Comparison of ENCODE assay signal across 24 cellular contexts in the genomic region with DNA sequence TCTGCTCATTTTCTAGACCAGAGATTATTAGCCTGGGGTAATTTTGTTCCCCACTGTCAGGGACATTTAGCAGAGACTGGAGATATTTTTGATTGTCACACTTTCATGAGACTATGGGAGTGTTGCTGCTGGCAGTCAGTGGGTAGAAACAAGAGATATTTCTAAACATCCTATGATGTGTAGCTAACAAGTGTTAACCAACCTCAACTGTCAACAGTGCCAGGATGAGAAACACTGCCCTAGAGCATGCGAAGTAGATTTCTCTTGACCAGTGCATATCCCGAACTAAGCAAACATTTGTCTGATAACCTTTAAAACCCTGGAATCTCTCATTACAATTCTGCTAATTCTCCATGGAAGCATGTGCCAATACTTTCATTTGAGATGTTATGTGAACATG.
"Had no signal": no experiment of that assay in that cellular context is flagged by ENCODE, and none has a peak within 500 bp of the region (broad histone marks: within the 10 kb centered on the region; RNA-seq: fewer than 3 reads in every experiment).

No MANE protein-coding gene starts in this region.

- H3K4me1 ChIP-seq: pancreas, prostate gland, right lobe of liver, transverse colon, upper lobe of left lung, vagina had no signal

- H3K9me3 ChIP-seq: mucosa of descending colon, pancreas, prostate gland, right lobe of liver, transverse colon, upper lobe of left lung, vagina had no signal

- H3K27me3 ChIP-seq: pancreas, right lobe of liver, transverse colon, upper lobe of left lung, vagina had no signal

- H3K27ac ChIP-seq: pancreas, prostate gland, right lobe of liver, transverse colon, upper lobe of left lung, vagina had no signal

- DNase-seq: immature natural killer cell; midbrain; mucosa of descending colon; naive thymus-derived CD4-positive, alpha-beta T cell; pancreas; posterior cingulate gyrus; retina; right lobe of liver; stimulated activated CD4-positive, alpha-beta T cell treated with anti-CD3 and anti-CD28 coated beads, Interleukin-1b, Interleukin-23, amount 100 ng/mL, for 48 hours; stimulated activated CD4-positive, alpha-beta T cell treated with anti-CD3 and anti-CD28 coated beads, Interleukin-2, amount 100 ng/mL, for 48 hours; stimulated activated CD4-positive, alpha-beta T cell treated with anti-CD3 and anti-CD28 coated beads, Interleukin-4, amount 100 ng/mL, for 4 hours; stimulated activated CD8-positive, alpha-beta memory T cell treated with anti-CD3 and anti-CD28 coated beads, Interleukin-4, amount 100 ng/mL, for 48 hours; stimulated activated naive CD4-positive, alpha-beta T cell treated with Interleukin-2 at 50 U/mL for 16 hours; stimulated activated naive CD8-positive, alpha-beta T cell treated with anti-CD3 and anti-CD28 coated beads, Interleukin-15, amount 100 ng/mL, for 72 hours; substantia nigra; transverse colon; upper lobe of left lung had no signal

- H3K4me3 ChIP-seq: lung, mucosa of descending colon, pancreas, prostate gland, right lobe of liver, smooth muscle cell, transverse colon, upper lobe of left lung, vagina had no signal

- H3K36me3 ChIP-seq: pancreas, prostate gland, right lobe of liver, transverse colon, upper lobe of left lung, vagina had no signal

- ATAC-seq: left lobe of liver; mucosa of descending colon; naive thymus-derived CD4-positive, alpha-beta T cell; natural killer cell treated with Interleukin-12 subunit alpha and Interleukin-12 subunit beta and Interleukin-15 and Interleukin-18, amount 100 ng/mL, for 72 hours; pancreas; right lobe of liver; stimulated activated memory B cell treated with anti-CD40 and anti-IgM and Interleukin-4, amounts not matched to agents 10 μg/mL and 1 μg/mL and 100 μg/mL, for 72 hours; stimulated activated naive CD8-positive, alpha-beta T cell treated with anti-CD3 and anti-CD28 coated beads, Interleukin-15, amount 100 ng/mL, for 72 hours had no signal
